ENCODE assay signal across 8 cellular contexts in genomic region chr14:23352506-23353432, GRCh38. TPM values are rescaled to one million over a fixed set of nuclear protein-coding genes. Genes with fewer than 3 reads are reported as not detected.
DNase-seq lines count a peak whose midpoint lies in the region; ATAC-seq and TF ChIP-seq lines count a peak whose summit lies in the region.

TSS of gene SLC22A17 (minus strand) at chr14:23352887.

- peak within 1 kb of the TSS; percentile 60 for H2AFZ ChIP-seq in fibroblast of lung (ENCODE audit: low read length)

- H3K27me3 ChIP-seq in fibroblast of lung (ENCODE audit: control insufficient read depth, insufficient read depth, low read length) (peaks cover 2% of the 10 kb centered on the region), mucosa of rectum (ENCODE audit: control insufficient read depth in 2 of 2, insufficient read depth in 2 of 2, low read length in 2 of 2) (peaks cover 16 to 45% of the 10 kb centered on the region in 2 donors)

- no peaks in the 10 kb centered on the region for H4K20me1 ChIP-seq in fibroblast of lung (ENCODE audit: control insufficient read depth, extremely low read depth, insufficient read depth, low read length)

- H3K27me3 Mint-ChIP-seq in activated T-cell treated with anti-CD3 and anti-CD28 coated beads, Interleukin-2, amount 50 U/mL, for 72 hours (ENCODE audit: low read depth), result peaks cover 28% of the 10 kb centered on the region

- TF ChIP-seq CTCF in GM13977 (IDR thresholded peaks at IDR 0.05; ENCODE audit: extremely low read depth, insufficient read depth, missing control alignments), result no peak
- peak; percentile 16 to 23 for TF ChIP-seq CTCF in fibroblast of lung (conservative IDR thresholded peaks at IDR 0.05 in 1 of 2, IDR thresholded peaks at IDR 0.05 in 1 of 2; ENCODE audit: low read depth in 1 of 2, low read length in 2 of 2)

- H3K4me2 ChIP-seq in fibroblast of lung (ENCODE audit: extremely low read depth, insufficient read depth, low read length), result peak within 1 kb of the TSS; percentile 75

- peaks cover 8% of the 10 kb centered on the region for H3K4me1 Mint-ChIP-seq in activated T-cell treated with anti-CD3 and anti-CD28 coated beads, Interleukin-2, amount 50 U/mL, for 72 hours (ENCODE audit: low read depth)

- H3K4me1 ChIP-seq in fibroblast of lung (ENCODE audit: control insufficient read depth, extremely low read depth, insufficient read depth, low read length) (no peaks in the 10 kb centered on the region), mucosa of rectum (ENCODE audit: control insufficient read depth in 2 of 2, insufficient read depth in 2 of 2, low read length in 2 of 2) (peaks cover 3% of the 10 kb centered on the region in 2 donors)

- no peaks in the 10 kb centered on the region for H3K36me3 Mint-ChIP-seq in activated T-cell treated with anti-CD3 and anti-CD28 coated beads, Interleukin-2, amount 50 U/mL, for 72 hours (ENCODE audit: insufficient read depth in 2 of 2)

- peak within 1 kb of the TSS; percentile 79 to 81 for H3K4me3 Mint-ChIP-seq in activated T-cell treated with anti-CD3 and anti-CD28 coated beads, Interleukin-2, amount 50 U/mL, for 72 hours

- DNase-seq in GM13977 (ENCODE audit: low spot score) (peak; percentile 73), NCI-H748 (lab: John Stamatoyannopoulos, UW; ENCODE audit: unreplicated experiment) (peak; percentile 87), fibroblast of lung (ENCODE audit: low read depth in 2 of 2) (peak; percentile 88 to 89)
- DNase-seq in activated T-cell treated with anti-CD3 and anti-CD28 coated beads, Interleukin-2, amount 50 U/mL, for 72 hours, result peak; percentile 69 to 71
- DNase-seq in stimulated activated CD8-positive, alpha-beta memory T cell treated with anti-CD3 and anti-CD28 coated beads, Interleukin-4, amount 100 ng/mL, for 4 hours (ENCODE audit: low read depth in 2 of 2, low spot score in 1 of 2), result peak; percentile 5 to 18

- H3K9me3 ChIP-seq in fibroblast of lung (ENCODE audit: control insufficient read depth, insufficient read depth, low read depth, low read length) (no peaks in the 10 kb centered on the region), mucosa of rectum (ENCODE audit: control insufficient read depth in 2 of 2, low read length in 2 of 2) (no peaks in the 10 kb centered on the region)

- H3K9ac ChIP-seq in fibroblast of lung (ENCODE audit: insufficient read depth, low read length) (peak within 1 kb of the TSS; percentile 41), mucosa of rectum (ENCODE audit: low read depth in 1 of 2, low read length in 2 of 2) (peak within 1 kb of the TSS in 1 of 2 donors; percentile 41)

- no peak within 1 kb of the TSS for H3K27ac ChIP-seq in fibroblast of lung (ENCODE audit: insufficient read depth, low read length)
- H3K27ac ChIP-seq in mucosa of rectum (ENCODE audit: low read depth in 2 of 2, low read length in 2 of 2), result peak within 1 kb of the TSS in 1 of 2 donors; percentile 18

- H3K4me3 ChIP-seq in fibroblast of lung (replicated peaks in 1 of 4; ENCODE audit: control extremely low read depth in 1 of 4, insufficient read depth in 1 of 4, low read depth in 3 of 4, low read length in 4 of 4) (peak within 1 kb of the TSS; percentile 48 to 74 (median 58)), mucosa of rectum (ENCODE audit: low read length in 2 of 2) (peak within 1 kb of the TSS; percentile 56 to 60)

- H3K79me2 ChIP-seq in fibroblast of lung (ENCODE audit: control insufficient read depth, insufficient read depth, low read length), result no peaks in the 10 kb centered on the region

- in situ Hi-C loops in GM13977 (cut with MboI; ENCODE audit: low pct_unique_long_range_greater_than_20kb, low sequenced_read_pairs, unreplicated experiment), result no loop called here

- peak; percentile 94 for ATAC-seq in activated T-cell treated with anti-CD3 and anti-CD28 coated beads, Interleukin-2, amount 50 U/mL, for 72 hours (replicated peaks in 1 of 2)
- no peak for ATAC-seq in HG03342 (IDR thresholded peaks at IDR 0.05; ENCODE audit: unreplicated experiment)
- ATAC-seq in GM19395 (IDR thresholded peaks at IDR 0.05; ENCODE audit: unreplicated experiment), result no peak

- H3K36me3 ChIP-seq in fibroblast of lung (ENCODE audit: control insufficient read depth, insufficient read depth, low read length) (no peaks in the 10 kb centered on the region), mucosa of rectum (ENCODE audit: control insufficient read depth in 2 of 2, insufficient read depth in 2 of 2, low read length in 2 of 2) (no peaks in the 10 kb centered on the region)

- no peak within 1 kb of the TSS for H3K27ac Mint-ChIP-seq in activated T-cell treated with anti-CD3 and anti-CD28 coated beads, Interleukin-2, amount 50 U/mL, for 72 hours

- peaks cover 0 to 3% of the 10 kb centered on the region in 2 donors for H3K9me3 Mint-ChIP-seq in activated T-cell treated with anti-CD3 and anti-CD28 coated beads, Interleukin-2, amount 50 U/mL, for 72 hours

RNA-seq across cellular contexts. Expression of gene SLC22A17, which starts in this region (rescaled TPM):
- 1 to 10 TPM; 6.3 to 8.6 TPM for total RNA-seq in activated T-cell treated with anti-CD3 and anti-CD28 coated beads, Interleukin-2, amount 50 U/mL, for 72 hours
- 16.4 and 23.1 TPM in 2 replicates for total RNA-seq in fibroblast of lung
- 3.9 and 7.9 TPM in 2 replicates for polyA plus RNA-seq in fibroblast of lung
- polyA plus RNA-seq in fibroblast of lung (2012), result 8.3 and 11.3 TPM in 2 replicates
- polyA minus RNA-seq in fibroblast of lung (ENCODE audit: low replicate concordance), result 10.2 and 24.7 TPM in 2 replicates

Comparison
In these comparisons a context has a peak if more than half of its experiments do, and no peak if none do; other contexts are left out.
1. DNase-seq: peak in every context shown above with its lines; median percentile 88 in fibroblast of lung; 87 in NCI-H748; 73 in GM13977; 70 in activated T-cell treated with anti-CD3 and anti-CD28 coated beads, Interleukin-2, amount 50 U/mL, for 72 hours; 12 in stimulated activated CD8-positive, alpha-beta memory T cell treated with anti-CD3 and anti-CD28 coated beads, Interleukin-4, amount 100 ng/mL, for 4 hours.
2. ATAC-seq: peak in activated T-cell treated with anti-CD3 and anti-CD28 coated beads, Interleukin-2, amount 50 U/mL, for 72 hours (2 of 2); none in HG03342 (single experiment) and GM19395 (single experiment).